ENCODE assay signal across 18 cellular contexts in genomic region chr16:69371564-69371963, GRCh38. TPM values are rescaled to one million over a fixed set of nuclear protein-coding genes. Genes with fewer than 3 reads are reported as not detected.
A peak's percentile ranks its signal among the peaks of the same experiment; 100 is the strongest.
DNase-seq lines count a peak whose midpoint lies in the region; ATAC-seq, FAIRE-seq and TF ChIP-seq lines count a peak whose summit lies in the region.
"Had no signal": no experiment of that assay in that cellular context is flagged by ENCODE, and none has a peak within 500 bp of the region (broad histone marks: within the 10 kb centered on the region; RNA-seq: fewer than 3 reads in every experiment).

No MANE protein-coding gene starts in this region.

- intact Hi-C loops in heart left ventricle (cut with DNase I): no loop called here

- H3K9ac ChIP-seq in BLaER1 treated with 17β-estradiol and CSF1 and Interleukin-3, amounts not matched to agents 10 nM and 100 nM: peak overlapping the region in 7 of 11 experiments; percentile 61 to 76 (median 73); a peak in 15 of 22 replicates
- H3K9ac ChIP-seq: GM23248, SK-N-SH had no signal

- H3K27ac Mint-ChIP-seq in T-helper 17 cell (peak overlapping the region; percentile 86), nephron progenitor cell (peak overlapping the region; percentile 92)

- ATAC-seq in T-helper 17 cell (no peak), HG03280 (IDR thresholded peaks at IDR 0.05; ENCODE audit: unreplicated experiment) (no peak), GM19324 (IDR thresholded peaks at IDR 0.05; ENCODE audit: low FRiP score, unreplicated experiment) (no peak), heart left ventricle (no peak)

- no peak for TF ChIP-seq CTCF in nephron progenitor cell (IDR thresholded peaks at IDR 0.05)
- TF ChIP-seq CTCF in heart left ventricle (IDR thresholded peaks at IDR 0.05): no peak

- peaks cover 73 to 98% (median 90%) of the 10 kb centered on the region in 11 experiments for H3K36me3 ChIP-seq in BLaER1 treated with 17β-estradiol and CSF1 and Interleukin-3, amounts not matched to agents 10 nM and 100 nM
- H3K36me3 ChIP-seq in heart left ventricle: peaks cover 0 to 95% (median 82%) of the 10 kb centered on the region in 9 donors

- WGBS in heart left ventricle, 4 donors: 92 to 96% (median 94%) methylated on average over 2 of the region's 2 CpGs

- peaks cover 12% of the 10 kb centered on the region for H3K4me1 Mint-ChIP-seq in T-helper 17 cell
- peaks cover 29% of the 10 kb centered on the region for H3K4me1 Mint-ChIP-seq in nephron progenitor cell

- H3K4me3 Mint-ChIP-seq in T-helper 17 cell (no peak overlapping the region), nephron progenitor cell (no peak overlapping the region)

- no peaks in the 10 kb centered on the region for H3K27me3 ChIP-seq in BLaER1 treated with 17β-estradiol and CSF1 and Interleukin-3, amounts not matched to agents 10 nM and 100 nM
- no peaks in the 10 kb centered on the region for H3K27me3 ChIP-seq in heart left ventricle

- no peak for DNase-seq in GM12892 (ENCODE audit: insufficient read length)
- DNase-seq in T-helper 17 cell: no peak
- no peak for DNase-seq in nephron progenitor cell
- no peak for DNase-seq in heart left ventricle
- DNase-seq: C1 segment of cervical spinal cord, EL, GM23248, KBM-7, NCI-H1048, NCI-H226, NCI-H69, Right ventricle myocardium superior, SK-N-SH had no signal

- TF ChIP-seq POLR2A in GM12892 (IDR thresholded peaks at IDR 0.05; ENCODE audit: low read depth, low read length): no peak
- no peak for TF ChIP-seq POLR2A in heart left ventricle (IDR thresholded peaks at IDR 0.05)

- H3K9me3 ChIP-seq in BLaER1 treated with 17β-estradiol and CSF1 and Interleukin-3, amounts not matched to agents 10 nM and 100 nM (replicated peaks in 1 of 11): peaks cover 0 to 41% (median 29%) of the 10 kb centered on the region in 11 experiments; a peak in 17 of 22 replicates
- H3K9me3 ChIP-seq in T-helper 17 cell (ENCODE audit: control insufficient read depth, low read length, poor library complexity, severe bottlenecking) (no peaks in the 10 kb centered on the region), heart left ventricle (no peaks in the 10 kb centered on the region)
- H3K9me3 ChIP-seq: SK-N-SH had no signal

- peaks cover 10% of the 10 kb centered on the region for H3K36me3 Mint-ChIP-seq in T-helper 17 cell (ENCODE audit: low read depth)
- peaks cover 88% of the 10 kb centered on the region for H3K36me3 Mint-ChIP-seq in nephron progenitor cell (ENCODE audit: low read depth)

- H3K27me3 Mint-ChIP-seq in T-helper 17 cell: no peaks in the 10 kb centered on the region
- no peaks in the 10 kb centered on the region for H3K27me3 Mint-ChIP-seq in nephron progenitor cell (ENCODE audit: low read depth, poor library complexity)

- H4K20me1 ChIP-seq in BLaER1 treated with 17β-estradiol and CSF1 and Interleukin-3, amounts not matched to agents 10 nM and 100 nM: peaks cover 0 to 36% (median 0%) of the 10 kb centered on the region in 11 experiments; a peak in 5 of 22 replicates

- peak overlapping the region; percentile 3 to 79 (median 63); a peak in 20 of 22 replicates for H3K4me2 ChIP-seq in BLaER1 treated with 17β-estradiol and CSF1 and Interleukin-3, amounts not matched to agents 10 nM and 100 nM
- H3K4me2 ChIP-seq: SK-N-SH had no signal

- FAIRE-seq in GM12892 (lab: Jason Lieb, UNC): peak; percentile 65
- FAIRE-seq: GM19239 had no signal

- peaks cover 0 to 88% (median 82%) of the 10 kb centered on the region in 10 experiments for H3K4me1 ChIP-seq in BLaER1 treated with 17β-estradiol and CSF1 and Interleukin-3, amounts not matched to agents 10 nM and 100 nM
- H3K4me1 ChIP-seq in heart left ventricle: peaks cover 0 to 9% (median 0%) of the 10 kb centered on the region in 12 donors

- H3K9me3 Mint-ChIP-seq in nephron progenitor cell: no peaks in the 10 kb centered on the region

- H3K4me3 ChIP-seq in BLaER1 treated with 17β-estradiol and CSF1 and Interleukin-3, amounts not matched to agents 10 nM and 100 nM: peak overlapping the region in 4 of 10 experiments; percentile 8 to 20 (median 11); a peak in 2 of 20 replicates
- no peak overlapping the region for H3K4me3 ChIP-seq in heart left ventricle
- H3K4me3 ChIP-seq: GM23248 had no signal

- peak overlapping the region in 10 of 11 experiments; percentile 8 to 91 (median 85); a peak in 19 of 22 replicates for H3K27ac ChIP-seq in BLaER1 treated with 17β-estradiol and CSF1 and Interleukin-3, amounts not matched to agents 10 nM and 100 nM
- H3K27ac ChIP-seq in heart left ventricle: no peak overlapping the region
- H3K27ac ChIP-seq: GM23248 had no signal

RNA-seq across cellular contexts. Expression of gene TERF2, which starts 14.2 kb away (rescaled TPM):
- polyA plus RNA-seq in GM12892 (2012; ENCODE audit: missing spikeins): 20.9 TPM
- 10 to 100 TPM; 29.6 to 30.6 TPM for total RNA-seq in T-helper 17 cell
- 10 to 100 TPM in 8 of 9 donors, 1 to 10 TPM in 1; 9.7 to 45.9 (median 25.9) TPM for total RNA-seq in heart left ventricle
- polyA plus RNA-seq in heart left ventricle: 10 to 100 TPM in 1 of 2 donors, 1 to 10 TPM in 1; 6.9 to 19.2 TPM

RNA-seq across cellular contexts. Expression of gene TMED6, which starts 20.0 kb away (rescaled TPM):
- polyA plus RNA-seq in GM12892 (2012; ENCODE audit: missing spikeins): 2.1 TPM
- total RNA-seq in T-helper 17 cell (under 1 TPM in 1 of 2 donors, not detected in 1; 0.75 TPM), heart left ventricle (under 1 TPM in 2 of 9 donors, not detected in 7; 0.56 to 0.76 TPM)
- under 1 TPM in 1 of 2 donors, not detected in 1; 0.08 TPM for polyA plus RNA-seq in heart left ventricle
- total RNA-seq: GM23248, Right ventricle myocardium superior had no signal
- polyA plus RNA-seq: AG04450, SK-N-SH had no signal

RNA-seq across cellular contexts. Expression of gene NIP7, which starts 32.0 kb away (rescaled TPM):
- polyA plus RNA-seq in GM12892 (2012; ENCODE audit: missing spikeins): 32.7 TPM
- 10 to 100 TPM; 28.5 to 29.7 TPM for total RNA-seq in T-helper 17 cell
- total RNA-seq in heart left ventricle: 10 to 100 TPM in 5 of 9 donors, 1 to 10 TPM in 4; 5.4 to 13.9 (median 10.3) TPM
- polyA plus RNA-seq in heart left ventricle: 10 to 100 TPM in 1 of 2 donors, 1 to 10 TPM in 1; 4.7 to 11.1 TPM

RNA-seq across cellular contexts. Expression of gene COG8, which starts 32.2 kb away (rescaled TPM):
- 9.9 TPM for polyA plus RNA-seq in GM12892 (2012; ENCODE audit: missing spikeins)
- total RNA-seq in T-helper 17 cell: 10 to 100 TPM; 21.7 to 22.8 TPM
- 10 to 100 TPM; 19.7 to 43.0 (median 26.5) TPM for total RNA-seq in heart left ventricle
- 10 to 100 TPM; 13.3 to 19.9 TPM for polyA plus RNA-seq in heart left ventricle

RNA-seq across cellular contexts. Expression of gene PDF, which starts 41.2 kb away (rescaled TPM):
- 1.0 TPM for polyA plus RNA-seq in GM12892 (2012; ENCODE audit: missing spikeins)
- total RNA-seq in T-helper 17 cell: 1 to 10 TPM; 4.1 to 4.3 TPM
- 10 to 100 TPM in 2 of 9 donors, 1 to 10 TPM in 7; 2.7 to 13.8 (median 6.0) TPM for total RNA-seq in heart left ventricle
- 1 to 10 TPM; 1.4 to 9.7 TPM for polyA plus RNA-seq in heart left ventricle

Comparison
In these comparisons a context has a peak if more than half of its experiments do, and no peak if none do; other contexts are left out.
1. H3K27ac ChIP-seq: peak in BLaER1 treated with 17β-estradiol and CSF1 and Interleukin-3, amounts not matched to agents 10 nM and 100 nM (10 of 11); none in heart left ventricle (0 of 12).